ENCODE assay signal across 1 cellular context in the genomic region with DNA sequence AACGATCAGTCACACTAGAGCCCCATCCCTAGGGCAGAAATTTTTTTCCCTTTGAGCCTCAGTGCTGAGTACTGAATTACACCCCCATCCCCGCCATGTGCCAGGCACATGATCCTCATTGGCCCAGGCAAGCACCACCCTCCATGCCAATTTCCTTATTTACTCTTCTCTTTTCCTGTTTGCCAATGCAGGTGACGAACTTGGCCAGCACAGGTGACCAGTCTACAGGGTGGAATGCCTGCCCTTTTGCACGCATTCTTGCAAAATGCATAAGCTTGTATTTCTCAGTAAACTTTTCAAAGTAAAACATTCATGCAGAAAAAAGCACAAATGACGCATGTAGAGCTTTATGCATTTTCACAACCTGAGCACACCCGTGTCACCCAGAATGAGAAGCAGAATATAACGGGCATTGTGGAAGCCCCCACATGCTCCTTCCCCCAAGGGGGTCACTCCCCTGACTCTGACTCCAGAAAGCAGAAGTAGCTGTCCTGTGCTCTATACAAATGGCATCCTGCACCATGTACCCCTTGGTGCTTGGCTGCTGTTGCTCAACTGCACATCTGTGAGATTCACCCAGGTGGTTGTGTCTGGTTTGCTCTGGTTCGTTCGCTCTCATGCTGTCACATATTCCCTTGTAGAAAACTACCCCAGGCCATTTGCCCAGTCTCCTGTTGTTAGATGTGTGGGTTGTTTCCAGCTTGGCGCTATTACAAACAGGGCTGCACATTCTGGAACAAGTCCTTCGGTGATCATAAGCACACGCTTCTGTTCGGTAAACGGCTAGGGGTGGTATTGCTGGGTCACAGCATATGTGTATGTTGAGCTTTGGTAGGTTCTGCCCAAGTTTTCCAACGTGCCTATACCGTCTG.
TF ChIP-seq lines count a peak whose summit lies in the region.

No MANE protein-coding gene starts in this region.

TF ChIP-seq in HepG2, 621 proteins besides CTCF, POLR2A, EP300 and RAD21 (continued from another document):
- TF ChIP-seq MNT (IDR thresholded peaks at IDR 0.05) (peak; percentile 28), ZSCAN21 (CRISPR knock-in tag; IDR thresholded peaks at IDR 0.05; ENCODE audit: borderline replicate concordance) (no peak), PPARG (CRISPR knock-in tag; conservative IDR thresholded peaks at IDR 0.05) (peak; percentile 55; the same call in 1 of the 2 replicates), CREB1 (IDR thresholded peaks at IDR 0.05) (0 out of 2 replicates have a peak, but pooled peaks have one; percentile 8), CREB1 (CRISPR knock-in tag; IDR thresholded peaks at IDR 0.05) (no peak), HIC2 (CRISPR knock-in tag; IDR thresholded peaks at IDR 0.05; ENCODE audit: low read depth) (peak; percentile 59; the same call in 1 of the 2 replicates), POLR2G (IDR thresholded peaks at IDR 0.05; ENCODE audit: low read depth, low read length) (no peak), ELF3 (CRISPR knock-in tag; IDR thresholded peaks at IDR 0.05) (peak; percentile 56; the same call in 1 of the 2 replicates), FOXP1 (IDR thresholded peaks at IDR 0.05) (no peak), FOXP1 (CRISPR knock-in tag; IDR thresholded peaks at IDR 0.05) (peak; percentile 12; the same call in 1 of the 2 replicates), NFYB (CRISPR knock-in tag; IDR thresholded peaks at IDR 0.05) (peak; percentile 43; the same call in 1 of the 2 replicates)
TF ChIP-seq in HepG2: peak in this region for 13.
